In genomic region chr13:111516712-111517640, GRCh38 we compare ENCODE assay signal across 14 cellular contexts.
DNase-seq lines count a peak whose midpoint lies in the region; ATAC-seq and TF ChIP-seq lines count a peak whose summit lies in the region.
"Had no signal": no experiment of that assay in that cellular context is flagged by ENCODE, and none has a peak within 500 bp of the region (broad histone marks: within the 10 kb centered on the region; RNA-seq: fewer than 3 reads in every experiment).

No MANE protein-coding gene starts in this region.

- TF ChIP-seq CTCF in VCaP (conservative IDR thresholded peaks at IDR 0.05): peak; percentile 42
- no peak for TF ChIP-seq CTCF in osteocyte (IDR thresholded peaks at IDR 0.05)

- peak overlapping the region; percentile 15; the same call in 1 of the 2 replicates for H3K4me3 ChIP-seq in MG63
- H3K4me3 ChIP-seq: adrenal gland, left lung, prostate gland, SK-N-MC had no signal

- ATAC-seq in HG03571 (IDR thresholded peaks at IDR 0.05; ENCODE audit: unreplicated experiment): no peak
- no peak for ATAC-seq in GM18498 (IDR thresholded peaks at IDR 0.05; ENCODE audit: unreplicated experiment)
- ATAC-seq in HG02642 (IDR thresholded peaks at IDR 0.05; ENCODE audit: poor library complexity, unreplicated experiment): no peak
- ATAC-seq: left lung had no signal

- no peak overlapping the region for H3K27ac Mint-ChIP-seq in osteocyte (ENCODE audit: unreplicated experiment)
- H3K27ac Mint-ChIP-seq: CD14-positive monocyte had no signal

- H3K4me3 Mint-ChIP-seq in osteocyte (ENCODE audit: unreplicated experiment): no peak overlapping the region
- H3K4me3 Mint-ChIP-seq: CD14-positive monocyte; central memory CD8-positive, alpha-beta T cell had no signal

- H3K9me3 Mint-ChIP-seq in osteocyte (ENCODE audit: unreplicated experiment): no peaks in the 10 kb centered on the region
- H3K9me3 Mint-ChIP-seq: central memory CD8-positive, alpha-beta T cell had no signal

- no peaks in the 10 kb centered on the region; the same call in 1 of the 2 replicates for H3K27me3 ChIP-seq in MG63

- H3K4me1 Mint-ChIP-seq in osteocyte (ENCODE audit: unreplicated experiment): no peaks in the 10 kb centered on the region
- H3K4me1 Mint-ChIP-seq: CD14-positive monocyte; central memory CD8-positive, alpha-beta T cell had no signal

- DNase-seq in COLO668 (lab: John Stamatoyannopoulos, UW; ENCODE audit: unreplicated experiment): peak; percentile 52
- peak; percentile 17 for DNase-seq in MG63
- DNase-seq in osteocyte (ENCODE audit: extremely low spot score, unreplicated experiment): peak; percentile 76
- DNase-seq: adrenal gland, DND-41 had no signal

- no peaks in the 10 kb centered on the region for H3K36me3 Mint-ChIP-seq in osteocyte (ENCODE audit: unreplicated experiment)
- H3K36me3 Mint-ChIP-seq: CD14-positive monocyte had no signal

- no peaks in the 10 kb centered on the region for H3K36me3 ChIP-seq in MG63
- H3K36me3 ChIP-seq: adrenal gland, left lung, prostate gland had no signal

- H3K27me3 Mint-ChIP-seq in osteocyte (ENCODE audit: unreplicated experiment): no peaks in the 10 kb centered on the region

- no peak overlapping the region for H3K27ac ChIP-seq in VCaP
- H3K27ac ChIP-seq: adrenal gland, left lung, prostate gland, SK-N-MC had no signal

- H3K9me3 ChIP-seq in MG63: no peaks in the 10 kb centered on the region
- H3K9me3 ChIP-seq: adrenal gland, left lung, prostate gland had no signal

Comparison
In these comparisons a context has a peak if more than half of its experiments do, and no peak if none do; other contexts are left out.
1. DNase-seq: peak in every context shown above with its lines; median percentile 76 in osteocyte; 52 in COLO668; 17 in MG63.